9 cellular contexts compared by ENCODE assay signal in the genomic region with DNA sequence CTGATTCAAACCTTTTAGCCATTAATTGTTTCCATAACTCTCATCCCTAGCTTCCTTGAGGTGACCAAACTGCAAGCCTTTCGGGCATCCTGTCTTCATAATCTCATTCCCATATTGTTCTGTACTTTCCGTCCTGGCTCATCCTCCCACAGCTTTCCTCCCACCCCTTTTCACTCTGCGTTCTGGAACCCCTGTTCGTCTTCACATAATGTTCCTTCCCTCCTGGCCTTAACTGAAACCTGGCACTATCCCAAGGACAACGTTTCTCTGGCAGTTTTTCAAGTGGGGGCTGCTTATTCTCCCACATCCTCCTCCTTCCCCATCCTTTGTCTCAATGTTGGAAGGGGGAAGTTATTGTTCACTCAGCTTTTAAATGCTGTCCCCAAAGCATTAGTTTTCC. TPM values are rescaled to one million over a fixed set of nuclear protein-coding genes. Genes with fewer than 3 reads are reported as not detected.
DNase-seq lines count a peak whose midpoint lies in the region; ATAC-seq, FAIRE-seq and TF ChIP-seq lines count a peak whose summit lies in the region.
"Had no signal": no experiment of that assay in that cellular context is flagged by ENCODE, and none has a peak within 500 bp of the region (broad histone marks: within the 10 kb centered on the region; RNA-seq: fewer than 3 reads in every experiment).

No MANE protein-coding gene starts in this region.

- peaks cover 3% of the 10 kb centered on the region; the same call in 1 of the 2 replicates for H3K4me1 ChIP-seq in PC-3 (ENCODE audit: insufficient read depth, low read length)
- peaks cover 15 to 25% (median 24%) of the 10 kb centered on the region in 3 donors for H3K4me1 ChIP-seq in pancreas

- H3K4me2 ChIP-seq in PC-3 (ENCODE audit: low read length) = peak overlapping the region; percentile 83; the same call in 1 of the 2 replicates

- BruUV-seq in PC-3 (replicated peaks; lab: Mats Ljungman, UMichigan) = no TSS peak

- no peak for FAIRE-seq in pancreas (lab: Jason Lieb, UNC)

- H3K36me3 ChIP-seq in PC-3 (ENCODE audit: low read depth, low read length) = peaks cover 61% of the 10 kb centered on the region
- peaks cover 5 to 42% (median 14%) of the 10 kb centered on the region in 3 donors for H3K36me3 ChIP-seq in pancreas

- peaks cover 3% of the 10 kb centered on the region; the same call in 1 of the 2 replicates for H3K9me3 ChIP-seq in PC-3 (ENCODE audit: low read length)
- no peaks in the 10 kb centered on the region for H3K9me3 ChIP-seq in pancreas

- 22 to 30% methylated on average over 5 of the region's 5 CpGs for WGBS in pancreas, 2 donors

- H3K9ac ChIP-seq in PC-3 (ENCODE audit: low read length) = no peak overlapping the region

- peaks cover 51% of the 10 kb centered on the region for H3K79me2 ChIP-seq in PC-3 (ENCODE audit: low read length)

- H4K20me1 ChIP-seq in PC-3 (ENCODE audit: low read length) = no peaks in the 10 kb centered on the region

- H3K4me3 ChIP-seq in PC-3 (ENCODE audit: low read length) (peak overlapping the region; percentile 70), epithelial cell of proximal tubule (ENCODE audit: low read depth, low read length) (peak overlapping the region; percentile 63), pancreas (peak overlapping the region; percentile 58 to 79 (median 70))

- DNase-seq in Daoy (ENCODE audit: low read depth) = peak; percentile 13
- DNase-seq in PC-3 = no peak
- no peak for DNase-seq in epithelial cell of proximal tubule (ENCODE audit: low read depth)
- DNase-seq in pancreas = peak in 3 of 6 donors; percentile 26 to 47 (median 36)
- no peak for DNase-seq in mucosa of gallbladder (ENCODE audit: low spot score)
- DNase-seq in SKM-1 (lab: John Stamatoyannopoulos, UW; ENCODE audit: unreplicated experiment) = no peak
- DNase-seq in kidney glomerular epithelial cell (lab: John Stamatoyannopoulos, UW) = no peak
- DNase-seq: stimulated activated CD8-positive, alpha-beta memory T cell treated with anti-CD3 and anti-CD28 coated beads, Interleukin-4, amount 100 ng/mL, for 48 hours had no signal

- no peak overlapping the region for H2AFZ ChIP-seq in PC-3 (ENCODE audit: low read length)

- intact Hi-C loops in PC-3 (cut with micrococcal nuclease) (no loop called here), pancreas (cut with DNase I) (no loop called here)

- no peaks in the 10 kb centered on the region for H3F3A ChIP-seq in PC-3 (ENCODE audit: low read length, unreplicated experiment)

- POLR2A ChIA-PET in PC-3 (lab: Charles Lee; ENCODE audit: unreplicated experiment) = interaction anchor here (0.6 kb wide), 1 partner anchor 798 kb away, joined by 7 read pairs; no protein-coding TSS in a partner anchor

- H3K27ac ChIP-seq in PC-3 (ENCODE audit: low read length) (no peak overlapping the region), pancreas (peak overlapping the region in 2 of 4 donors; percentile 82 to 90)

- CTCF ChIA-PET in PC-3 (lab: Charles Lee) = no interaction called here

- ATAC-seq in PC-3 (no peak), pancreas (no peak), HG02870 (IDR thresholded peaks at IDR 0.05; ENCODE audit: unreplicated experiment) (no peak)

- H3K9me2 ChIP-seq in PC-3 (replicated peaks; ENCODE audit: low read length) = no peaks in the 10 kb centered on the region

- H3K27me3 ChIP-seq in PC-3 (ENCODE audit: low read length) (no peaks in the 10 kb centered on the region), pancreas (no peaks in the 10 kb centered on the region)

- TF ChIP-seq CTCF in PC-3 (conservative IDR thresholded peaks at IDR 0.05; ENCODE audit: low read depth, low read length) (no peak), epithelial cell of proximal tubule (conservative IDR thresholded peaks at IDR 0.05; ENCODE audit: low read depth, low read length) (no peak), pancreas (IDR thresholded peaks at IDR 0.05) (no peak)

RNA-seq across cellular contexts. Expression of gene ZNF189, which starts 1.5 kb away (rescaled TPM):
- total RNA-seq in Daoy (2014; rRNA removed; shearing (Covaris generic)) = 11.7 and 15.2 TPM in 2 replicates
- total RNA-seq in PC-3 (2014; rRNA removed) (4.5 and 4.8 TPM in 2 replicates), epithelial cell of proximal tubule (6.0 and 8.2 TPM in 2 replicates), pancreas (10 to 100 TPM; 11.3 to 29.1 (median 19.7) TPM), mucosa of gallbladder (61.4 TPM)
- polyA plus RNA-seq in pancreas = 10 to 100 TPM; 16.1 to 19.1 TPM

RNA-seq across cellular contexts. Expression of gene MRPL50, which starts 1.7 kb away (rescaled TPM):
- 24.7 and 34.1 TPM in 2 replicates for total RNA-seq in Daoy (2014; rRNA removed; shearing (Covaris generic))
- total RNA-seq in PC-3 (2014; rRNA removed) (8.2 and 10.2 TPM in 2 replicates), epithelial cell of proximal tubule (10.2 and 15.5 TPM in 2 replicates), pancreas (1 to 10 TPM; 3.7 to 6.9 (median 6.4) TPM), mucosa of gallbladder (12.1 TPM)
- polyA plus RNA-seq in pancreas = 1 to 10 TPM; 4.8 to 8.4 TPM

RNA-seq across cellular contexts. Expression of gene BAAT, which starts 15.3 kb away (rescaled TPM):
- total RNA-seq in Daoy (2014; rRNA removed; shearing (Covaris generic)) = 0.29 TPM in 1 of 2 replicates, not detected in the other
- 0.07 TPM in 1 of 2 replicates, not detected in the other for total RNA-seq in PC-3 (2014; rRNA removed)
- 0.07 TPM in 1 of 2 replicates, not detected in the other for total RNA-seq in epithelial cell of proximal tubule
- 10 to 100 TPM in 1 of 6 donors, 1 to 10 TPM in 4, under 1 TPM in 1; 0.43 to 13.9 (median 1.5) TPM for total RNA-seq in pancreas
- polyA plus RNA-seq in pancreas = 1 to 10 TPM; 1.4 to 2.0 TPM
- 117 TPM for total RNA-seq in mucosa of gallbladder

RNA-seq across cellular contexts. Expression of gene ALDOB, which starts 35.5 kb away (rescaled TPM):
- 1.4 TPM in 1 of 2 replicates, not detected in the other for total RNA-seq in Daoy (2014; rRNA removed; shearing (Covaris generic))
- total RNA-seq in PC-3 (2014; rRNA removed) (not detected in 2 replicates), epithelial cell of proximal tubule (not detected in 2 replicates), pancreas (100 to 1,000 TPM in 5 of 6 donors, 10 to 100 TPM in 1; 75.0 to 856 (median 264) TPM), mucosa of gallbladder (265 TPM)
- 100 to 1,000 TPM; 301 to 593 TPM for polyA plus RNA-seq in pancreas
